28 cellular contexts compared by ENCODE assay signal in the genomic region with DNA sequence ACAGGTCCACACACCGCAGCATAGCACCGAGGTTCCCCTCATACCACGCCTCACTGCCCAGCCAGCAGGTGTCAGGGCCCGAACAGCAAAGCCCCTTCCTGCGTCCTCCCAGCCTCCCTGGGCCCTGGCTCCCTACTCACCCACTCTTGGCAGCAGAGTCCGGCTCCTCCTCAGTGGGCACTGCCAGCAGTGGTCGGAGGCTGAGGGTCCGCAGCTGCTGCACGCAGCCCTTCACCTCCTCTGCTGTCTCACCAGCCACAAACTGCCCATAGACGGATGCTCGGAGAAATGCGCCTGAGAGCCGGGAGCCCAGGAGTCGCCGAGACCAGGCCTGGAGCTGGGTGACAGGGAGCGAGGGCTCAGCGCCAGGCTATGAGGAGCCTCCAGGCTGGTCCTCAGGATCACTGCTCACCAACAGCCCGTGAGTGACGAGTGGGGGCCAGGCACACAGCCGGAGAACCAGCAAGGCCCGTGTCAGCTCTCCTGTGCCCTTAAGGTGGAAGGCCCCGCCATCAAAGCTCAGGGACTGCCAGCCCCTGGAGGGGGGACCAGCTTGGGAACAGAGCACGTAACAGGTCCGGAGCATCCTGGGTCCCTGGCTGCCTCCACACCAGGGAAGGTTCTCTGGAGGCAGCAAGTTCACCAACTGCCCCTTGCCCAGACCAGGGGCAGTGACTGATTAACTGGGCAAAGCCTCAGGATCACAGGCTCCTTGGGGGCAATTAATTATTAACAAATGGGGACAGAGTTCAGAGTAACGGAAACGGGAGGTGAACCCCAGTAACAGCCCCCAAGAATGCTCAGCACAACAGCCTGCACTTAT. TPM values are rescaled to one million over a fixed set of nuclear protein-coding genes. Genes with fewer than 3 reads are reported as not detected.
"Had no signal": no experiment of that assay in that cellular context is flagged by ENCODE, and none has a peak within 500 bp of the region (broad histone marks: within the 10 kb centered on the region; RNA-seq: fewer than 3 reads in every experiment).

A gene with protein sequence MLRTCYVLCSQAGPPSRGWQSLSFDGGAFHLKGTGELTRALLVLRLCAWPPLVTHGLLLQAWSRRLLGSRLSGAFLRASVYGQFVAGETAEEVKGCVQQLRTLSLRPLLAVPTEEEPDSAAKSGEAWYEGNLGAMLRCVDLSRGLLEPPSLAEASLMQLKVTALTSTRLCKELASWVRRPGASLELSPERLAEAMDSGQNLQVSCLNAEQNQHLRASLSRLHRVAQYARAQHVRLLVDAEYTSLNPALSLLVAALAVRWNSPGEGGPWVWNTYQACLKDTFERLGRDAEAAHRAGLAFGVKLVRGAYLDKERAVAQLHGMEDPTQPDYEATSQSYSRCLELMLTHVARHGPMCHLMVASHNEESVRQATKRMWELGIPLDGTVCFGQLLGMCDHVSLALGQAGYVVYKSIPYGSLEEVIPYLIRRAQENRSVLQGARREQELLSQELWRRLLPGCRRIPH (minus strand): TSS at position 626 of the 823 bp plus-strand sequence. CDS start 40 bp downstream, at position 586.

- H3K27ac ChIP-seq: cardiac muscle cell, hepatocyte, tibial nerve, uterus had no signal

- H3K4me3 ChIP-seq: cardiac muscle cell, hepatocyte, tibial nerve, uterus had no signal

- H3K36me3 Mint-ChIP-seq: activated naive CD8-positive, alpha-beta T cell had no signal

- H3K4me1 ChIP-seq: tibial nerve, uterus had no signal

- H3K27me3 ChIP-seq: cardiac muscle cell, hepatocyte, uterus had no signal

- H3K79me2 ChIP-seq: hepatocyte had no signal

- H3K4me2 ChIP-seq: hepatocyte had no signal

- H3K9me3 Mint-ChIP-seq: activated CD4-positive, alpha-beta memory T cell treated with anti-CD3 and anti-CD28 coated beads for 36 hours; activated T-helper 1 cell treated with anti-CD3 and anti-CD28 coated beads, Interleukin-12 subunit alpha, Interleukin-12 subunit beta, Interleukin-2, Interleukin-4 antibody, amounts not matched to agents 30 ng/mL and 10 ng/mL and 1 ng/mL, durations not matched to agents 14 hours and 24 hours and 36 hours; T-helper 2 cell treated with Interferon-gamma antibody and Interleukin-4, amounts not matched to agents 5 μg/mL and 100 μg/mL, for 36 hours had no signal

- H3K36me3 ChIP-seq: cardiac muscle cell, tibial nerve, uterus had no signal

- H2AFZ ChIP-seq: hepatocyte had no signal

- DNase-seq: activated B cell treated with CpG ODN at 0.5 μM for 24 hours; activated CD4-positive, alpha-beta memory T cell treated with anti-CD3 and anti-CD28 coated beads for 36 hours; activated CD4-positive, alpha-beta T cell treated with anti-CD3 and anti-CD28 coated beads for 4 hours; activated gamma-delta T cell treated with Interleukin-2 at 50 U/mL for 16 hours; activated T-cell treated with anti-CD3 and anti-CD28 coated beads for 4 hours; dermis blood vessel endothelial cell; effector memory CD4-positive, alpha-beta T cell; foreskin fibroblast; left colon; midbrain; stimulated activated CD4-positive, alpha-beta T cell treated with anti-CD3 and anti-CD28 coated beads, Interleukin-4, amount 100 ng/mL, for 24 hours; stimulated activated naive B cell treated with anti-CD40 and anti-IgM and Interleukin-4, amounts not matched to agents 10 μg/mL and 1 μg/mL and 100 μg/mL, for 72 hours; substantia nigra; uterus had no signal

- H3K4me3 Mint-ChIP-seq: activated B cell treated with CpG ODN at 0.5 μM for 24 hours; activated CD4-positive, alpha-beta memory T cell treated with anti-CD3 and anti-CD28 coated beads for 36 hours; activated naive CD8-positive, alpha-beta T cell; activated T-helper 1 cell treated with anti-CD3 and anti-CD28 coated beads, Interleukin-12 subunit alpha, Interleukin-12 subunit beta, Interleukin-2, Interleukin-4 antibody, amounts not matched to agents 30 ng/mL and 10 ng/mL and 1 ng/mL, durations not matched to agents 14 hours and 24 hours and 36 hours; stimulated activated naive B cell treated with anti-CD40 and anti-IgM and Interleukin-4, amounts not matched to agents 10 μg/mL and 1 μg/mL and 100 μg/mL, for 72 hours; T-helper 2 cell treated with Interferon-gamma antibody and Interleukin-4, amounts not matched to agents 5 μg/mL and 100 μg/mL, for 36 hours had no signal

- H3K9me3 ChIP-seq: tibial nerve, uterus had no signal

- H3K4me1 Mint-ChIP-seq: activated B cell treated with CpG ODN at 0.5 μM for 24 hours had no signal

- ATAC-seq: left colon; sciatic nerve; stimulated activated naive B cell treated with anti-CD40 and anti-IgM and Interleukin-4, amounts not matched to agents 10 μg/mL and 1 μg/mL and 100 μg/mL, for 72 hours had no signal

- H3K27ac Mint-ChIP-seq: activated B cell treated with CpG ODN at 0.5 μM for 24 hours; activated CD4-positive, alpha-beta memory T cell treated with anti-CD3 and anti-CD28 coated beads for 36 hours; activated naive CD8-positive, alpha-beta T cell; activated T-helper 1 cell treated with anti-CD3 and anti-CD28 coated beads, Interleukin-12 subunit alpha, Interleukin-12 subunit beta, Interleukin-2, Interleukin-4 antibody, amounts not matched to agents 30 ng/mL and 10 ng/mL and 1 ng/mL, durations not matched to agents 14 hours and 24 hours and 36 hours; stimulated activated naive B cell treated with anti-CD40 and anti-IgM and Interleukin-4, amounts not matched to agents 10 μg/mL and 1 μg/mL and 100 μg/mL, for 72 hours; T-helper 2 cell treated with Interferon-gamma antibody and Interleukin-4, amounts not matched to agents 5 μg/mL and 100 μg/mL, for 36 hours had no signal

RNA-seq across cellular contexts. Expression of the gene that starts here (rescaled TPM):
- total RNA-seq: activated B cell treated with CpG ODN at 0.5 μM for 24 hours; activated CD4-positive, alpha-beta memory T cell treated with anti-CD3 and anti-CD28 coated beads for 36 hours; activated T-helper 1 cell treated with anti-CD3 and anti-CD28 coated beads, Interleukin-12 subunit alpha, Interleukin-12 subunit beta, Interleukin-2, Interleukin-4 antibody, amounts not matched to agents 30 ng/mL and 10 ng/mL and 1 ng/mL, durations not matched to agents 14 hours and 24 hours and 36 hours; chondrocyte; dermis blood vessel endothelial cell; glomerular endothelial cell; left colon; lung microvascular endothelial cell; myocyte; omental fat pad; pulmonary artery endothelial cell; sciatic nerve; tibial nerve; uterus had no signal
- polyA plus RNA-seq: cardiac muscle cell, neural cell had no signal
